ENCODE assay signal across 19 cellular contexts in the genomic region with DNA sequence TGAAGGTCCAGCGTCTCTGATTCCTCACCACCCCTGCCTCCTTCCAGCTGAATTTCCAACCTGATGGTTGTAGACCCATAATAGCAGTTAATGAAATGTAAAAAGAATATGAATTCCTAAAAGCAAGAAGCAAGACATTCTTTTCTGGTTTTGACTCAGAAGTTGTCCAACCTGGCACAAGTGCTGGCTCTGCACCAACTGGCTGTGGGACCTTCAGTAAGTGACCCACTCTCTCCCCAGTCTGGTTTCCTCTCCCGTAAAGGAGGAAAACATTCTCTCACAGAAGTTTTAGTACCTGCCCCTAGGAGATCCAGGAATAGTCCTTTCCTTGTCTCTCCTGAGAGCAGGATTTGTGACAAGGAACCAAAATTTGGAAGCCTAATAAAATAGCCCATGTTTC.
A peak's percentile ranks its signal among the peaks of the same experiment; 100 is the strongest.
DNase-seq lines count a peak whose midpoint lies in the region; ATAC-seq, FAIRE-seq and TF ChIP-seq lines count a peak whose summit lies in the region.
"Had no signal": no experiment of that assay in that cellular context is flagged by ENCODE, and none has a peak within 500 bp of the region (broad histone marks: within the 10 kb centered on the region; RNA-seq: fewer than 3 reads in every experiment).

No MANE protein-coding gene starts in this region.

- H3K27me3 ChIP-seq in bronchial epithelial cell (ENCODE audit: control insufficient read depth, insufficient read depth, low read length), result no peaks in the 10 kb centered on the region
- H3K27me3 ChIP-seq: neutrophil, upper lobe of right lung had no signal

- ATAC-seq in GM21381 (IDR thresholded peaks at IDR 0.05; ENCODE audit: unreplicated experiment), result no peak
- ATAC-seq: upper lobe of right lung had no signal

- TF ChIP-seq POLR2A in erythroblast (IDR thresholded peaks at IDR 0.05; ENCODE audit: low read length), result no peak

- H3K4me3 ChIP-seq in AG09309 (ENCODE audit: control insufficient read depth, low read depth, low read length), result no peak overlapping the region
- no peak overlapping the region for H3K4me3 ChIP-seq in bronchial epithelial cell (ENCODE audit: low read depth, low read length)
- H3K4me3 ChIP-seq: coronary artery, lung, upper lobe of right lung had no signal

- DNase-seq in AG09309 (ENCODE audit: low read depth) (peak; percentile 16), M059J (ENCODE audit: low read depth) (peak; percentile 96), bronchial epithelial cell (ENCODE audit: low read depth) (peak; percentile 90), kidney tubule cell (ENCODE audit: low spot score) (peak; percentile 93), islet precursor cell (no peak), erythroblast (lab: John Stamatoyannopoulos, UW) (no peak), NCI-H2029 treated with DMSO at 0.1 percent for 48 hours (lab: John Stamatoyannopoulos, UW) (no peak)
- DNase-seq: activated naive CD4-positive, alpha-beta T cell treated with Interleukin-2 at 50 U/mL for 16 hours; head of caudate nucleus; NCI-H1048; NCI-H526 treated with DMSO at 0.1 percent for 48 hours; Right ventricle myocardium superior; stimulated activated CD8-positive, alpha-beta memory T cell treated with anti-CD3 and anti-CD28 coated beads, Interleukin-4, amount 100 ng/mL, for 48 hours; upper lobe of right lung had no signal

- H3K36me3 ChIP-seq in bronchial epithelial cell (ENCODE audit: control insufficient read depth, insufficient read depth, low read length), result no peaks in the 10 kb centered on the region
- H3K36me3 ChIP-seq: neutrophil, upper lobe of right lung had no signal

- TF ChIP-seq CTCF in AG09309 (IDR thresholded peaks at IDR 0.05; ENCODE audit: control insufficient read depth, insufficient read depth, low read depth, low read length, missing control alignments), result no peak
- TF ChIP-seq CTCF in bronchial epithelial cell (IDR thresholded peaks at IDR 0.05; ENCODE audit: insufficient read depth, low read length, severe bottlenecking), result no peak

- no peak for FAIRE-seq in bronchial epithelial cell (lab: Jason Lieb, UNC)
- FAIRE-seq: TTC549 had no signal

Comparison
In these comparisons a context has a peak if more than half of its experiments do, and no peak if none do; other contexts are left out.
1. DNase-seq: peak in AG09309 (single experiment), M059J (single experiment), bronchial epithelial cell (single experiment) and kidney tubule cell (single experiment); none in islet precursor cell (single experiment), erythroblast (0 of 2) and NCI-H2029 treated with DMSO at 0.1 percent for 48 hours (single experiment).